In the genomic region with DNA sequence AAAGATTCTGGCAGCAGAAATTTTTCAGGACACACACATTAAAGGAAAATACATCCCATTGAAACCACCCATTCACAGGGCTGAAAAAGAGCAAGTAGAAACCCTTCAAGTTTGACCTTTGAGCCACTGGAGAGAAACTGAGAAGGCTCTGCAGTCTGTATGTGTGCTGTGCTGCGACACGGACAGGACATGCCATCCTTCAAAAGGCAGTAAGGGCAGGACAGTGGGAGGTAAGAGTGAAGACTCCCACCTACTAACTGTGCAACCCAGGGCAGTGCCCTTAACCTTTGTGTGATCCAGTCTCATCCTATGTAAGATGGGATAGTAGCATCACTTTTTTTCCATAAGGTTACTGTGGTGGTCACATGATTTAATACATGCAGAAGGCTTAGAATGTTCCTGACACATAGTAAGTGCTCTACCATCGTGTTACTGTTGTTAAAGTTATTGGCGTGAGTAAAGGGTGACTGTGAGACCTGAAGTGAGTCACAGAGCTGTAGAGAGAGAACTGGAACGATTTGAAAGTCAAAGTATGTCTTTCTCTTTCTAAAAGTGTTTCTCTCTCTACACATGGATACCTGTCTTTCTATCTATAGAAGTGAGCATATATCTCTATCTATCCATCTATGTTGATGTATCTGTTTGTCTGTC, we compare ENCODE assay signal across 14 cellular contexts.
DNase-seq lines count a peak whose midpoint lies in the region; ATAC-seq, FAIRE-seq and TF ChIP-seq lines count a peak whose summit lies in the region.
"Had no signal": no experiment of that assay in that cellular context is flagged by ENCODE, and none has a peak within 500 bp of the region (broad histone marks: within the 10 kb centered on the region; RNA-seq: fewer than 3 reads in every experiment).

No MANE protein-coding gene starts in this region.

- no peak overlapping the region for H3K4me3 Mint-ChIP-seq in HFFc6
- H3K4me3 Mint-ChIP-seq: activated naive CD4-positive, alpha-beta T cell treated with anti-CD3 and anti-CD28 coated beads for 36 hours had no signal

- FAIRE-seq in pancreas (lab: Jason Lieb, UNC) = no peak
- FAIRE-seq: A204.1 had no signal

- H3K27me3 ChIP-seq in RWPE2 (ENCODE audit: insufficient read depth, poor library complexity, severe bottlenecking) (no peaks in the 10 kb centered on the region), pancreas (no peaks in the 10 kb centered on the region)

- peak; percentile 93 to 94 for ATAC-seq in activated CD4-positive, CD25-positive, alpha-beta regulatory T cell treated with anti-CD3 and anti-CD28 coated beads, Interleukin-2, amount 50 U/mL, for 24 hours
- ATAC-seq in RWPE2 (ENCODE audit: low read depth) (peak; percentile 62; the same call in 2 of the 3 replicates), pancreas (peak in 3 of 4 donors; percentile 29 to 62 (median 38)), GM19395 (IDR thresholded peaks at IDR 0.05; ENCODE audit: unreplicated experiment) (no peak)
- ATAC-seq: SK-N-SH treated with all-trans-retinoic acid at 6 μM for 48 hours had no signal

- no peaks in the 10 kb centered on the region for H3K36me3 ChIP-seq in RWPE2 (ENCODE audit: low read depth)
- H3K36me3 ChIP-seq in pancreas = no peaks in the 10 kb centered on the region

- intact Hi-C loops in pancreas (cut with DNase I) = no loop called here

- H3K9me3 Mint-ChIP-seq in HFFc6 = no peaks in the 10 kb centered on the region

- no peak for TF ChIP-seq CTCF in HFFc6 (IDR thresholded peaks at IDR 0.05)
- no peak for TF ChIP-seq CTCF in RWPE2 (IDR thresholded peaks at IDR 0.05; ENCODE audit: poor library complexity, severe bottlenecking)
- TF ChIP-seq CTCF in pancreas (IDR thresholded peaks at IDR 0.05) = no peak

- H3K9me3 ChIP-seq in RWPE2 (ENCODE audit: severe bottlenecking) (peaks cover under 1% of the 10 kb centered on the region), pancreas (no peaks in the 10 kb centered on the region)

- H3K36me3 Mint-ChIP-seq in HFFc6 (ENCODE audit: low read depth) = no peaks in the 10 kb centered on the region

- peaks cover 12% of the 10 kb centered on the region for H3K27me3 Mint-ChIP-seq in HFFc6 (ENCODE audit: insufficient read depth)

- peaks cover 9% of the 10 kb centered on the region for H3K4me1 Mint-ChIP-seq in HFFc6 (ENCODE audit: low read depth)

- no peak overlapping the region for H3K27ac Mint-ChIP-seq in HFFc6
- H3K27ac Mint-ChIP-seq: activated naive CD4-positive, alpha-beta T cell treated with anti-CD3 and anti-CD28 coated beads for 36 hours had no signal

- H3K27ac ChIP-seq in RWPE2 (ENCODE audit: poor library complexity, severe bottlenecking) (no peak overlapping the region), pancreas (peak overlapping the region in 2 of 4 donors; percentile 66 to 78)

- WGBS in pancreas, 2 donors = 52 to 59% methylated on average over 5 of the region's 5 CpGs

- H3K4me1 ChIP-seq in RWPE2 (ENCODE audit: insufficient read depth, poor library complexity, severe bottlenecking) = no peaks in the 10 kb centered on the region
- H3K4me1 ChIP-seq in pancreas = peaks cover 9 to 20% (median 19%) of the 10 kb centered on the region in 3 donors

- H3K4me3 ChIP-seq in RWPE2 (ENCODE audit: severe bottlenecking) (no peak overlapping the region), pancreas (no peak overlapping the region)

- no peak for DNase-seq in activated CD4-positive, CD25-positive, alpha-beta regulatory T cell (lab: John Stamatoyannopoulos, UW)
- DNase-seq in HFFc6 (peak; percentile 40), RWPE2 (ENCODE audit: low spot score) (no peak), pancreas (no peak), NCI-H748 (lab: John Stamatoyannopoulos, UW; ENCODE audit: unreplicated experiment) (no peak), NOMO-1 (lab: John Stamatoyannopoulos, UW; ENCODE audit: unreplicated experiment in 2 of 2) (no peak)
- DNase-seq: activated CD4-positive, alpha-beta T cell treated with anti-CD3 and anti-CD28 coated beads for 4 hours; activated naive CD4-positive, alpha-beta T cell treated with anti-CD3 and anti-CD28 coated beads for 36 hours; H7; NCI-H774 had no signal
